In the genomic region with DNA sequence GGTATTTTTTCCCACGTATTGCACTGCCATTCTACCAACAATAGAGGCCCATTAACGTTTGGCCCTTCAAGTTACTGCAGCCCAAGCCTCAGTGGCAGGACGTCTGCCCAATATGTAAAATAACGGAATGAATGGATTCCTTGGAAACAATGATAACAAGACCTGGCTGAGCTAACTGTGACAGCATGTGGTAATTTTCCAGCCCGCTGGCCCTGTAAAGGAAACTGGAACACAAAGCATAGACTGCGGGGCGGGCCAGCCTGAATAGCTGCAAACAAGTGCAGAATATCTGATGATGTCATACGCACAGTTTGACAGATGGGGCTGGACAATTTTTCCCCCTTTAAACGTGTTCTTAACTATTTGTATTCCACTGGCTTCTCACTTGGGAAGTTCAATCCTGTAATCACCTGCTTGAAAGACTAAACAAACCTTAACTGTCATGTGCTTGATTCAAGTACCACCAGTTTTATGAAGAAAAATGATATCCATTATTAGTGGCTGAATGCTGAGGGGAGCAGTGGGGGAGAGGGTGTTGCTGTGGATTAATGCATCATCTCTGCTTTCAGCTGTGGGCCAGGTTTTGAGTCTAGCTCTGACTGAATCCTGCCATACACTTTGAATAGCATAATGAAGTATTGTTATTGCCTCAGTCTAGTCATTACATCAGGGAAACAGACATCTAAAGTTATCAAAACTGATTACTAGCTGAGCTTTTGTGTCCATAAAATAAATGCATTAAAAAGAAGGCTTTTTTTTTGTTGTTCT, we compare ENCODE assay signal across 12 cellular contexts.
DNase-seq lines count a peak whose midpoint lies in the region; ATAC-seq and TF ChIP-seq lines count a peak whose summit lies in the region.
"Had no signal": no experiment of that assay in that cellular context is flagged by ENCODE, and none has a peak within 500 bp of the region (broad histone marks: within the 10 kb centered on the region; RNA-seq: fewer than 3 reads in every experiment).

No MANE protein-coding gene starts in this region.

- no peak overlapping the region for H3K4me3 Mint-ChIP-seq in T-helper 17 cell

- TF ChIP-seq RAD21 in Ishikawa (IDR thresholded peaks at IDR 0.05; ENCODE audit: low read depth): no peak

- H3K36me3 Mint-ChIP-seq in T-helper 17 cell (ENCODE audit: low read depth): peaks cover 2% of the 10 kb centered on the region

- WGBS in heart left ventricle, 4 donors: 17 to 26% (median 24%) methylated on average over 9 of the region's 9 CpGs
- WGBS in lower leg skin, 2 donors: 34 to 44% methylated on average over 9 of the region's 9 CpGs

- H3K27ac ChIP-seq in heart left ventricle: peak overlapping the region in 1 of 12 donors; percentile 26
- H3K27ac ChIP-seq: pancreas had no signal

- H3K4me1 ChIP-seq in heart left ventricle: peaks cover 0 to 3% (median 0%) of the 10 kb centered on the region in 12 donors
- H3K4me1 ChIP-seq: pancreas had no signal

- TF ChIP-seq EP300 in Ishikawa (IDR thresholded peaks at IDR 0.05; ENCODE audit: borderline replicate concordance): peak; percentile 47; the same call in 1 of the 2 replicates

- no peak overlapping the region for H3K27ac Mint-ChIP-seq in T-helper 17 cell
- H3K27ac Mint-ChIP-seq: activated T-helper 2 cell treated with anti-CD3 and anti-CD28 coated beads, Interferon-gamma antibody, Interleukin-2, Interleukin-4, amounts not matched to agents 10 μg/mL and 5 μg/mL and 100 μg/mL, durations not matched to agents 14 hours and 24 hours and 36 hours had no signal

- DNase-seq in NCI-H774 (lab: John Stamatoyannopoulos, UW): peak; percentile 76
- DNase-seq in heart left ventricle: peak; percentile 29 to 61 (median 51)
- peak; percentile 5 to 96 (median 79) for DNase-seq in nucleus accumbens (lab: John Stamatoyannopoulos, UW)
- DNase-seq in T-helper 17 cell: no peak
- no peak for DNase-seq in lower leg skin (ENCODE audit: low spot score in 2 of 2)
- DNase-seq in kidney glomerular epithelial cell (lab: John Stamatoyannopoulos, UW): no peak
- DNase-seq: MV-4-11, pancreas, RPMI8226 had no signal

- H3K27me3 Mint-ChIP-seq in T-helper 17 cell: peaks cover 4% of the 10 kb centered on the region

- intact Hi-C loops in heart left ventricle (cut with DNase I): no loop called here
- intact Hi-C loops in lower leg skin (cut with DNase I; ENCODE audit: low total_unique reads): no loop called here

- H3K4me1 Mint-ChIP-seq in T-helper 17 cell: no peaks in the 10 kb centered on the region

- ATAC-seq in heart left ventricle (peak; percentile 58 to 90 (median 68)), GM19328 (IDR thresholded peaks at IDR 0.05; ENCODE audit: unreplicated experiment) (no peak), T-helper 17 cell (no peak)

- no peaks in the 10 kb centered on the region for H3K27me3 ChIP-seq in heart left ventricle
- H3K27me3 ChIP-seq: pancreas had no signal

- TF ChIP-seq CTCF in heart left ventricle (IDR thresholded peaks at IDR 0.05) (no peak), lower leg skin (IDR thresholded peaks at IDR 0.05) (no peak)

- TF ChIP-seq POLR2A in heart left ventricle (IDR thresholded peaks at IDR 0.05) (no peak), lower leg skin (IDR thresholded peaks at IDR 0.05) (no peak)

- no peaks in the 10 kb centered on the region for H3K9me3 ChIP-seq in heart left ventricle
- H3K9me3 ChIP-seq in T-helper 17 cell (ENCODE audit: control insufficient read depth, low read length, poor library complexity, severe bottlenecking): no peaks in the 10 kb centered on the region
- H3K9me3 ChIP-seq: pancreas had no signal

- no peaks in the 10 kb centered on the region for H3K36me3 ChIP-seq in heart left ventricle
- H3K36me3 ChIP-seq: pancreas had no signal

- H3K4me3 ChIP-seq in heart left ventricle: no peak overlapping the region
- H3K4me3 ChIP-seq in lower leg skin (ENCODE audit: low read depth, poor library complexity, severe bottlenecking): no peak overlapping the region
- H3K4me3 ChIP-seq: pancreas had no signal

TF ChIP-seq in Ishikawa, 13 proteins besides CTCF, POLR2A, EP300 and RAD21:
- TF ChIP-seq TCF12 (IDR thresholded peaks at IDR 0.05; ENCODE audit: low read depth): peak; percentile 68
- TF ChIP-seq TEAD4 (IDR thresholded peaks at IDR 0.05): peak; percentile 67
- TF ChIP-seq EGR1 (IDR thresholded peaks at IDR 0.05): no peak
- TF ChIP-seq, protein P1, sequence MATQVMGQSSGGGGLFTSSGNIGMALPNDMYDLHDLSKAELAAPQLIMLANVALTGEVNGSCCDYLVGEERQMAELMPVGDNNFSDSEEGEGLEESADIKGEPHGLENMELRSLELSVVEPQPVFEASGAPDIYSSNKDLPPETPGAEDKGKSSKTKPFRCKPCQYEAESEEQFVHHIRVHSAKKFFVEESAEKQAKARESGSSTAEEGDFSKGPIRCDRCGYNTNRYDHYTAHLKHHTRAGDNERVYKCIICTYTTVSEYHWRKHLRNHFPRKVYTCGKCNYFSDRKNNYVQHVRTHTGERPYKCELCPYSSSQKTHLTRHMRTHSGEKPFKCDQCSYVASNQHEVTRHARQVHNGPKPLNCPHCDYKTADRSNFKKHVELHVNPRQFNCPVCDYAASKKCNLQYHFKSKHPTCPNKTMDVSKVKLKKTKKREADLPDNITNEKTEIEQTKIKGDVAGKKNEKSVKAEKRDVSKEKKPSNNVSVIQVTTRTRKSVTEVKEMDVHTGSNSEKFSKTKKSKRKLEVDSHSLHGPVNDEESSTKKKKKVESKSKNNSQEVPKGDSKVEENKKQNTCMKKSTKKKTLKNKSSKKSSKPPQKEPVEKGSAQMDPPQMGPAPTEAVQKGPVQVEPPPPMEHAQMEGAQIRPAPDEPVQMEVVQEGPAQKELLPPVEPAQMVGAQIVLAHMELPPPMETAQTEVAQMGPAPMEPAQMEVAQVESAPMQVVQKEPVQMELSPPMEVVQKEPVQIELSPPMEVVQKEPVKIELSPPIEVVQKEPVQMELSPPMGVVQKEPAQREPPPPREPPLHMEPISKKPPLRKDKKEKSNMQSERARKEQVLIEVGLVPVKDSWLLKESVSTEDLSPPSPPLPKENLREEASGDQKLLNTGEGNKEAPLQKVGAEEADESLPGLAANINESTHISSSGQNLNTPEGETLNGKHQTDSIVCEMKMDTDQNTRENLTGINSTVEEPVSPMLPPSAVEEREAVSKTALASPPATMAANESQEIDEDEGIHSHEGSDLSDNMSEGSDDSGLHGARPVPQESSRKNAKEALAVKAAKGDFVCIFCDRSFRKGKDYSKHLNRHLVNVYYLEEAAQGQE (IDR thresholded peaks at IDR 0.05; ENCODE audit: low read depth): no peak
- TF ChIP-seq, protein P2, sequence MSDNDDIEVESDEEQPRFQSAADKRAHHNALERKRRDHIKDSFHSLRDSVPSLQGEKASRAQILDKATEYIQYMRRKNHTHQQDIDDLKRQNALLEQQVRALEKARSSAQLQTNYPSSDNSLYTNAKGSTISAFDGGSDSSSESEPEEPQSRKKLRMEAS (IDR thresholded peaks at IDR 0.05): 0 out of 2 replicates have a peak, but pooled peaks have one; percentile 16
- peak; percentile 65 for TF ChIP-seq NFIC (IDR thresholded peaks at IDR 0.05)

Comparison
In these comparisons a context has a peak if more than half of its experiments do, and no peak if none do; other contexts are left out.
1. DNase-seq: peak in NCI-H774 (single experiment), heart left ventricle (5 of 5) and nucleus accumbens (56 of 56); none in T-helper 17 cell (0 of 3), lower leg skin (0 of 2) and kidney glomerular epithelial cell (single experiment).
2. ATAC-seq: peak in heart left ventricle (4 of 4); none in GM19328 (single experiment) and T-helper 17 cell (single experiment).